Comparison of ENCODE assay signal across 2 cellular contexts in the genomic region with DNA sequence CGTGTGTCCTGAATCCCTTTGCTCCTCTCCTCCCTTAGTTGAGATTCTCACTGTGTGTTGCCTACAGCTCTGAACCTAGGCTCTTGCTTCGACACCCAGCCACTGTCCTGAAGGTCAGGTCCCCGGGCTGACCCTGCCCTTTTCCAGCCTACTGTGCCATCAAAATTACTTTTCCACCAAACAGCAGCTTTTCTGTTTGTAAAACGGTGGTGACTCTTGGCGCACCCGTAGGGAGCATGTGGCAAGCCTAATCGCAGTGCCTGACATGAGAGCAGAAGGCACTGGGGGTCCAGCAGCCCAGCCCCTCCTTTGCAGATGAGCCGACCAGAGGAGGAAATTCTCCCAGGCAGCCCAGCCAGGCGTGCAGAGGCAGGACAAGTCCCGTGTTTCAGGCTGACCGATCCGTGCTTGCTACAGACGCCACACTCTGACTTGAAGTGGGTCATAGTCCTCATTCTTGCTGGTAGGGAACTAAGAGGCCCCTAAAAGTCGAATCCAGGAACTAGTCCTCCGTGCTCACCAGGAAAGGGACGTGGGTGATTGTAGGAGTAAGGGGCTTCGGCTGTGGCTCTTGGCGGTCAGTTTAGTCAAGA.
A peak's percentile ranks its signal among the peaks of the same experiment; 100 is the strongest.
TF ChIP-seq lines count a peak whose summit lies in the region.

No MANE protein-coding gene starts in this region.

TF ChIP-seq in GM23338, 12 proteins besides CTCF, POLR2A, EP300 and RAD21 (continued from another document and continues in another):
- no peak for TF ChIP-seq POLR2AphosphoS5 (IDR thresholded peaks at IDR 0.05; ENCODE audit: low read depth)
- TF ChIP-seq EZH2phosphoT487 (IDR thresholded peaks at IDR 0.05; ENCODE audit: unreplicated experiment): no peak
- TF ChIP-seq ZNF114 (CRISPR knock-in tag; IDR thresholded peaks at IDR 0.05): no peak
- no peak for TF ChIP-seq EZH2 (IDR thresholded peaks at IDR 0.05; ENCODE audit: low read depth, unreplicated experiment)
- TF ChIP-seq, protein P1, sequence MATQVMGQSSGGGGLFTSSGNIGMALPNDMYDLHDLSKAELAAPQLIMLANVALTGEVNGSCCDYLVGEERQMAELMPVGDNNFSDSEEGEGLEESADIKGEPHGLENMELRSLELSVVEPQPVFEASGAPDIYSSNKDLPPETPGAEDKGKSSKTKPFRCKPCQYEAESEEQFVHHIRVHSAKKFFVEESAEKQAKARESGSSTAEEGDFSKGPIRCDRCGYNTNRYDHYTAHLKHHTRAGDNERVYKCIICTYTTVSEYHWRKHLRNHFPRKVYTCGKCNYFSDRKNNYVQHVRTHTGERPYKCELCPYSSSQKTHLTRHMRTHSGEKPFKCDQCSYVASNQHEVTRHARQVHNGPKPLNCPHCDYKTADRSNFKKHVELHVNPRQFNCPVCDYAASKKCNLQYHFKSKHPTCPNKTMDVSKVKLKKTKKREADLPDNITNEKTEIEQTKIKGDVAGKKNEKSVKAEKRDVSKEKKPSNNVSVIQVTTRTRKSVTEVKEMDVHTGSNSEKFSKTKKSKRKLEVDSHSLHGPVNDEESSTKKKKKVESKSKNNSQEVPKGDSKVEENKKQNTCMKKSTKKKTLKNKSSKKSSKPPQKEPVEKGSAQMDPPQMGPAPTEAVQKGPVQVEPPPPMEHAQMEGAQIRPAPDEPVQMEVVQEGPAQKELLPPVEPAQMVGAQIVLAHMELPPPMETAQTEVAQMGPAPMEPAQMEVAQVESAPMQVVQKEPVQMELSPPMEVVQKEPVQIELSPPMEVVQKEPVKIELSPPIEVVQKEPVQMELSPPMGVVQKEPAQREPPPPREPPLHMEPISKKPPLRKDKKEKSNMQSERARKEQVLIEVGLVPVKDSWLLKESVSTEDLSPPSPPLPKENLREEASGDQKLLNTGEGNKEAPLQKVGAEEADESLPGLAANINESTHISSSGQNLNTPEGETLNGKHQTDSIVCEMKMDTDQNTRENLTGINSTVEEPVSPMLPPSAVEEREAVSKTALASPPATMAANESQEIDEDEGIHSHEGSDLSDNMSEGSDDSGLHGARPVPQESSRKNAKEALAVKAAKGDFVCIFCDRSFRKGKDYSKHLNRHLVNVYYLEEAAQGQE (IDR thresholded peaks at IDR 0.05; ENCODE audit: unreplicated experiment): no peak
- no peak for TF ChIP-seq ZNF331 (CRISPR knock-in tag; IDR thresholded peaks at IDR 0.05; ENCODE audit: low read depth)
- no peak for TF ChIP-seq JUNB (IDR thresholded peaks at IDR 0.05; ENCODE audit: unreplicated experiment)
- TF ChIP-seq CREB1 (CRISPR knock-in tag; IDR thresholded peaks at IDR 0.05; ENCODE audit: low read depth): no peak
- TF ChIP-seq, protein P2, sequence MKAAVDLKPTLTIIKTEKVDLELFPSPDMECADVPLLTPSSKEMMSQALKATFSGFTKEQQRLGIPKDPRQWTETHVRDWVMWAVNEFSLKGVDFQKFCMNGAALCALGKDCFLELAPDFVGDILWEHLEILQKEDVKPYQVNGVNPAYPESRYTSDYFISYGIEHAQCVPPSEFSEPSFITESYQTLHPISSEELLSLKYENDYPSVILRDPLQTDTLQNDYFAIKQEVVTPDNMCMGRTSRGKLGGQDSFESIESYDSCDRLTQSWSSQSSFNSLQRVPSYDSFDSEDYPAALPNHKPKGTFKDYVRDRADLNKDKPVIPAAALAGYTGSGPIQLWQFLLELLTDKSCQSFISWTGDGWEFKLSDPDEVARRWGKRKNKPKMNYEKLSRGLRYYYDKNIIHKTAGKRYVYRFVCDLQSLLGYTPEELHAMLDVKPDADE (IDR thresholded peaks at IDR 0.05): no peak

TF ChIP-seq in GM12878, 131 proteins besides CTCF, POLR2A, EP300 and RAD21:
- TF ChIP-seq ZBTB33 (IDR thresholded peaks at IDR 0.05) (no peak), CHD1 (IDR thresholded peaks at IDR 0.05; ENCODE audit: low read depth, low read length) (no peak), MTA3 (IDR thresholded peaks at IDR 0.05; ENCODE audit: borderline replicate concordance, low read length) (no peak), EGR1 (IDR thresholded peaks at IDR 0.05; ENCODE audit: borderline replicate concordance in 1 of 2, low read depth in 2 of 2, low read length in 2 of 2) (no peak), BCL3 (IDR thresholded peaks at IDR 0.05; ENCODE audit: borderline replicate concordance, insufficient read depth, low read depth, low read length, poor library complexity, severe bottlenecking) (peak; percentile 17), LARP7 (IDR thresholded peaks at IDR 0.05) (no peak)
- TF ChIP-seq, protein P3, sequence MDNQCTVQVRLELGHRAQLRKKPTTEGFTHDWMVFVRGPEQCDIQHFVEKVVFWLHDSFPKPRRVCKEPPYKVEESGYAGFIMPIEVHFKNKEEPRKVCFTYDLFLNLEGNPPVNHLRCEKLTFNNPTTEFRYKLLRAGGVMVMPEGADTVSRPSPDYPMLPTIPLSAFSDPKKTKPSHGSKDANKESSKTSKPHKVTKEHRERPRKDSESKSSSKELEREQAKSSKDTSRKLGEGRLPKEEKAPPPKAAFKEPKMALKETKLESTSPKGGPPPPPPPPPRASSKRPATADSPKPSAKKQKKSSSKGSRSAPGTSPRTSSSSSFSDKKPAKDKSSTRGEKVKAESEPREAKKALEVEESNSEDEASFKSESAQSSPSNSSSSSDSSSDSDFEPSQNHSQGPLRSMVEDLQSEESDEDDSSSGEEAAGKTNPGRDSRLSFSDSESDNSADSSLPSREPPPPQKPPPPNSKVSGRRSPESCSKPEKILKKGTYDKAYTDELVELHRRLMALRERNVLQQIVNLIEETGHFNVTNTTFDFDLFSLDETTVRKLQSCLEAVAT (IDR thresholded peaks at IDR 0.05): peak; percentile 93
TF ChIP-seq in GM12878: peak in this region for 2.
